ENCODE assay signal across 21 cellular contexts in the genomic region with DNA sequence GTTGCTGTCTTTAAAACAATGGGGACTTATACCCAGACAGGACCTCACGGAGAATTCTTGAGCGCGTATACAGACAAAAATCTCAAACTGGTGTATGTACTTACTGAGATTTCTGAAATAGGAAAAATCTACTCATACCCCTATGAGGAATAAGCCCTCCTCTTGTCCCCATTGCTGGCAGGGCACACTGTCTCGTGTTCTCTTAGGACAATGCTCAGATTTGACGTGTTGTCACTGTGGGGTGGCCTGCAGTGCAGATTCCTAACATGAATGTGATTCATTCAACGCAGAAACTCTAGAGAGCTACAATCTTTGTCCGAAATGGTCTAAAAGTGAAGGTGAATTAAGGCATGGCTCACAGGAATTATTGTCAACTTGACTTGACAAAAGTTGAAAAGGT. TPM values are rescaled to one million over a fixed set of nuclear protein-coding genes. Genes with fewer than 3 reads are reported as not detected.
"Had no signal": no experiment of that assay in that cellular context is flagged by ENCODE, and none has a peak within 500 bp of the region (broad histone marks: within the 10 kb centered on the region; RNA-seq: fewer than 3 reads in every experiment).

No MANE protein-coding gene starts in this region.

- H3K27me3 Mint-ChIP-seq: activated CD8-positive, alpha-beta T cell treated with anti-CD3 and anti-CD28 coated beads for 36 hours; activated naive CD4-positive, alpha-beta T cell treated with anti-CD3 and anti-CD28 coated beads, Interleukin-2, amount 50 U/mL, for 24 hours had no signal

- H3K4me3 Mint-ChIP-seq: activated CD4-positive, alpha-beta T cell treated with anti-CD3 and anti-CD28 coated beads, Interleukin-2, amount 10 ng/mL, durations not matched to agents 7 days and 5 days; activated CD8-positive, alpha-beta memory T cell treated with anti-CD3 and anti-CD28 coated beads, Interleukin-2, amount 10 ng/mL, durations not matched to agents 7 days and 5 days; activated CD8-positive, alpha-beta T cell treated with anti-CD3 and anti-CD28 coated beads for 36 hours; activated naive CD4-positive, alpha-beta T cell treated with anti-CD3 and anti-CD28 coated beads, Interleukin-2, amount 50 U/mL, for 24 hours; dendritic cell treated with granulocyte-macrophage colony-stimulating factor and Interleukin-4, amounts not matched to agents 40 ng/mL and 50 ng/mL, for 4 days had no signal

- H3K9me3 ChIP-seq: body of pancreas, left ventricle myocardium inferior, thyroid gland had no signal

- H3K27ac Mint-ChIP-seq: activated CD4-positive, alpha-beta T cell treated with anti-CD3 and anti-CD28 coated beads, Interleukin-2, amount 10 ng/mL, durations not matched to agents 7 days and 5 days; activated CD8-positive, alpha-beta memory T cell treated with anti-CD3 and anti-CD28 coated beads, Interleukin-2, amount 10 ng/mL, durations not matched to agents 7 days and 5 days; activated CD8-positive, alpha-beta T cell treated with anti-CD3 and anti-CD28 coated beads for 36 hours; activated naive CD4-positive, alpha-beta T cell treated with anti-CD3 and anti-CD28 coated beads, Interleukin-2, amount 50 U/mL, for 24 hours; dendritic cell treated with granulocyte-macrophage colony-stimulating factor and Interleukin-4, amounts not matched to agents 40 ng/mL and 50 ng/mL, for 4 days; progenitor cell of endocrine pancreas had no signal

- H3K36me3 ChIP-seq: left ventricle myocardium inferior, thyroid gland had no signal

- H3K4me1 Mint-ChIP-seq: activated CD8-positive, alpha-beta memory T cell treated with anti-CD3 and anti-CD28 coated beads, Interleukin-2, amount 10 ng/mL, durations not matched to agents 7 days and 5 days; activated naive CD4-positive, alpha-beta T cell treated with anti-CD3 and anti-CD28 coated beads, Interleukin-2, amount 50 U/mL, for 24 hours had no signal

- DNase-seq: activated CD4-positive, alpha-beta T cell treated with anti-CD3 and anti-CD28 coated beads, Interleukin-2, amount 10 ng/mL, durations not matched to agents 7 days and 5 days; activated CD8-positive, alpha-beta memory T cell treated with anti-CD3 and anti-CD28 coated beads, Interleukin-2, amount 10 ng/mL, durations not matched to agents 7 days and 5 days; activated CD8-positive, alpha-beta T cell treated with anti-CD3 and anti-CD28 coated beads for 36 hours; activated gamma-delta T cell; activated T-cell treated with anti-CD3 and anti-CD28 coated beads for 4 hours; body of pancreas; effector CD4-positive, alpha-beta T cell; erythroblast; foreskin fibroblast; left ventricle myocardium inferior; retina; stimulated activated CD4-positive, alpha-beta T cell treated with anti-CD3 and anti-CD28 coated beads, Interleukin-4, amount 100 ng/mL, for 1 hour; stimulated activated naive CD4-positive, alpha-beta T cell; T-helper 2 cell had no signal

- H3K27ac ChIP-seq: body of pancreas, left ventricle myocardium inferior had no signal

- H3K27me3 ChIP-seq: body of pancreas had no signal

- H3K9me3 Mint-ChIP-seq: activated CD4-positive, alpha-beta T cell treated with anti-CD3 and anti-CD28 coated beads, Interleukin-2, amount 10 ng/mL, durations not matched to agents 7 days and 5 days; activated CD8-positive, alpha-beta T cell treated with anti-CD3 and anti-CD28 coated beads for 36 hours; activated naive CD4-positive, alpha-beta T cell treated with anti-CD3 and anti-CD28 coated beads, Interleukin-2, amount 50 U/mL, for 24 hours; dendritic cell treated with granulocyte-macrophage colony-stimulating factor and Interleukin-4, amounts not matched to agents 40 ng/mL and 50 ng/mL, for 4 days had no signal

- FAIRE-seq: urothelium cell line had no signal

- H3K36me3 Mint-ChIP-seq: activated CD8-positive, alpha-beta memory T cell treated with anti-CD3 and anti-CD28 coated beads, Interleukin-2, amount 10 ng/mL, durations not matched to agents 7 days and 5 days; activated naive CD4-positive, alpha-beta T cell treated with anti-CD3 and anti-CD28 coated beads, Interleukin-2, amount 50 U/mL, for 24 hours had no signal

- ATAC-seq: activated CD4-positive, CD25-positive, alpha-beta regulatory T cell treated with anti-CD3 and anti-CD28 coated beads, Interleukin-2, amount 50 U/mL, for 24 hours; activated CD8-positive, alpha-beta memory T cell treated with anti-CD3 and anti-CD28 coated beads, Interleukin-2, amount 10 ng/mL, durations not matched to agents 7 days and 5 days; activated CD8-positive, alpha-beta T cell treated with anti-CD3 and anti-CD28 coated beads for 36 hours; body of pancreas had no signal

- H3K4me3 ChIP-seq: body of pancreas, left ventricle myocardium inferior, thyroid gland had no signal

RNA-seq across cellular contexts. Expression of a gene that starts 31.1 kb away (rescaled TPM):
- total RNA-seq: myocyte had no signal
